In the genomic region with DNA sequence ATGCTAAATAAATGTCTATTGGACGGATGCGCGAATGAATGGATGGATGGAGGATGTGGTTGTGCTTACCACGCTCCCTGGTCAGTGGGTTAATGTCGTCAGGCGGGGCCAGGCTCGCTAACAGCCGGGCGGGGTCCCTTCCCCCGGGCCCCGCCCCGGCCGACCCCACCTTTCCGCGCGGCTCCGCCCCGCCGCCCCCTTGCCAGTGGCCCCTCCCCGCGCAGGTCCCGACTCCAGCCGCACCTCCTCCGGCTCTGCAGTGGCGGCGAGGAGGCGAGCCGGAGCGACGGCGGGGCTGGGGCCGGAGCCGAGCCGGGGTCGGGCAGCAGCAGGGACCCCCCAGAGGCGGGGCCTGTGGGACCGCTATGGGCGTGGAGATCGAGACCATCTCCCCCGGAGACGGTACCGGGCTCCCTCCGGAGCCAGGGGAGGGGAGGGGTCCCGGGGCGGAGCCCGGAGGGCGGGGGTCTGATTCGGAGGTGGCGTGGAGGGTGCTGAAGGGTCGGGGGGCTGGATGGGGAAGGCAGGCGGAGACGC, we compare ENCODE assay signal across 1 cellular context.
TF ChIP-seq lines count a peak whose summit lies in the region.

A gene (plus strand): TSS at position 257 of the 537 bp plus-strand sequence. CDS start 109 bp downstream, at position 366.

TF ChIP-seq in K562, 482 proteins besides CTCF, POLR2A, EP300 and RAD21 (continued from another document):
- no peak for TF ChIP-seq SNIP1 (IDR thresholded peaks at IDR 0.05; ENCODE audit: low read depth)
